Comparison of ENCODE assay signal across 1 cellular context in the genomic region with DNA sequence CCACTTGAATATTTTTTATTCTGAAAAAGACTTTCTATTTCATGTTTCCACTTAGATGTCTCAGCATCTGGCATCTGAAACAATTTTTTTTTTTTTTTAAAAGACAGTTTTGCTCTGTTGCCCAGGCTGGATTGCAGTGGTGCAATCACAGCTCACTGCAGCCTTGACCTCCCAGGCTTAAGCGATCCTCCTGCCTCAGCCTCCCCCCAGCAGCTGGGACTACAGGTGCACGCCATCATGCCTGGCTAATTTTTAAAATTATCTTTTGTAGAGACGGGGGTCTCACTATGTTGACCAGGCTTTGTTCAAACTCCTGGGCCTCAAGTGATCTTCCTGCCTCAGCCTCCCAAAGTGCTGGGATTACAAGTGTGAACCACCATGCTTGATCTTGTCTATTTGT.
TF ChIP-seq lines count a peak whose summit lies in the region.
"Not testable (repeated sequence)": the region's sequence is repeated elsewhere in the genome, so short reads cannot be mapped to it uniquely, and the experiment has no call there.

No MANE protein-coding gene starts in this region.

TF ChIP-seq in HepG2, 621 proteins besides CTCF, POLR2A, EP300 and RAD21:
- peak; percentile 84 for TF ChIP-seq ZMYM3 (CRISPR knock-in tag; IDR thresholded peaks at IDR 0.05)
- TF ChIP-seq ZNF3 (CRISPR knock-in tag; IDR thresholded peaks at IDR 0.05): 0 out of 2 replicates have a peak, but pooled peaks have one; percentile 47
- 0 out of 2 replicates have a peak, but pooled peaks have one; percentile 9 for TF ChIP-seq HNF4G (IDR thresholded peaks at IDR 0.05; ENCODE audit: borderline replicate concordance, low read depth, low read length)
- not testable (repeated sequence) for TF ChIP-seq HNF4G (CRISPR knock-in tag; IDR thresholded peaks at IDR 0.05; ENCODE audit: borderline replicate concordance, low read depth); NR2F6 (IDR thresholded peaks at IDR 0.05)
- peak; percentile 37; the same call in 1 of the 2 replicates for TF ChIP-seq NR2F6 (CRISPR knock-in tag; IDR thresholded peaks at IDR 0.05)
- peak; percentile 50; the same call in 1 of the 2 replicates for TF ChIP-seq ZNF121 (CRISPR knock-in tag; IDR thresholded peaks at IDR 0.05)
- TF ChIP-seq, protein P1, sequence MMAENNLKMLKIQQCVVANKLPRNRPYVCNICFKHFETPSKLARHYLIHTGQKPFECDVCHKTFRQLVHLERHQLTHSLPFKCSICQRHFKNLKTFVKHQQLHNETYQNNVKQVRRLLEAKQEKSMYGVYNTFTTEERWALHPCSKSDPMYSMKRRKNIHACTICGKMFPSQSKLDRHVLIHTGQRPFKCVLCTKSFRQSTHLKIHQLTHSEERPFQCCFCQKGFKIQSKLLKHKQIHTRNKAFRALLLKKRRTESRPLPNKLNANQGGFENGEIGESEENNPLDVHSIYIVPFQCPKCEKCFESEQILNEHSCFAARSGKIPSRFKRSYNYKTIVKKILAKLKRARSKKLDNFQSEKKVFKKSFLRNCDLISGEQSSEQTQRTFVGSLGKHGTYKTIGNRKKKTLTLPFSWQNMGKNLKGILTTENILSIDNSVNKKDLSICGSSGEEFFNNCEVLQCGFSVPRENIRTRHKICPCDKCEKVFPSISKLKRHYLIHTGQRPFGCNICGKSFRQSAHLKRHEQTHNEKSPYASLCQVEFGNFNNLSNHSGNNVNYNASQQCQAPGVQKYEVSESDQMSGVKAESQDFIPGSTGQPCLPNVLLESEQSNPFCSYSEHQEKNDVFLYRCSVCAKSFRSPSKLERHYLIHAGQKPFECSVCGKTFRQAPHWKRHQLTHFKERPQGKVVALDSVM (CRISPR knock-in tag; IDR thresholded peaks at IDR 0.05): peak; percentile 99
